In the genomic region with DNA sequence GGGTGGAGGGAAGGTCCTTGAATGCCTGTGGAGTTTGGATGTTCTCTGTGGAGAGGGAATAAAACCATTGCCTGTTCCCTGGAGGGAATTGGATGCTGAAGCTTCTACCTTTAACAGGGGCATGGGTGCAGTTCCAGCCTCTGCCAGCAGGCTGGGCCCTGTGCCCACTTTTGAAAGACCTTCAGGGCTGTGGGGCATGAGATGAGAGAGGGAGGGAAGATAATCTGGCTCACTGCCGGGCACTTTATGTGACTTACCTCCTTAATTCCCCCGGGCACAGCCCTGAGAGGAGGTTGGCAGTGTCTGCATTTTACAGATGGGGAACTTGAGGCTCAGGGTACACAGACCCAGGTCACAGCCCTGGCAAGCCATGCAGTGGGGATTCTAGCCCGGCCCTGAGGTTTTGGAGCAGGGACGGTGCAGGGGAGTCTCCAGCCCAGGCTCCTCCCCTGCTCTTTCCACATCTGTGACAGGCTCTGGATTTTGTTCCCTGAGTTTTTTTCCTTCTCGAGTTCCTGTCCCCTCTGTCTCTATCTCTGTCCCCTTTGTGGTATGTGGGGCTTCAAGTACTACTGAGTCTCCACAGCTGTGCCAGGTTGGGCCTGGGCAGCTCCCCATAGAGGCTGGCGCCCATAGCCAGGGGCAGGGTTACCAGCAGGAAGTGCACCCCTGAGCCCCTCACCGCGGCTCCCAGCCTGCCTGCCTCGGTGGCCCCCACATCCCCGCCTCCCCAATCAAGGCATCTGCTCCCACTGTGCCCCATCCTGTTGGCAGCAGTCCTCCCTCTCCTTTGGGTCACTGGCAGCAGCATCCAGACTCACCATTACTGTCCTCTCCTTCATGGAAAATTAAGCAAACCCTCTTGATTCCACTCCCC, we compare ENCODE assay signal across 1 cellular context.
TF ChIP-seq lines count a peak whose summit lies in the region.

No MANE protein-coding gene starts in this region.

TF ChIP-seq in SK-N-SH, 30 proteins besides CTCF, POLR2A, EP300 and RAD21:
- TF ChIP-seq TCF12 (IDR thresholded peaks at IDR 0.05) (no peak), RCOR1 (IDR thresholded peaks at IDR 0.05; ENCODE audit: low read length) (0 out of 2 replicates have a peak, but pooled peaks have one; percentile 30), SMC3 (IDR thresholded peaks at IDR 0.05; ENCODE audit: low read depth, low read length) (peak; percentile 88), MXI1 (IDR thresholded peaks at IDR 0.05; ENCODE audit: low read depth, low read length) (peak; percentile 51; the same call in 1 of the 2 replicates), MEF2A (IDR thresholded peaks at IDR 0.05; ENCODE audit: borderline replicate concordance, low read depth) (no peak), NFIC (IDR thresholded peaks at IDR 0.05; ENCODE audit: borderline replicate concordance) (peak; percentile 56; the same call in 1 of the 2 replicates)
